18 cellular contexts compared by ENCODE assay signal in the genomic region with DNA sequence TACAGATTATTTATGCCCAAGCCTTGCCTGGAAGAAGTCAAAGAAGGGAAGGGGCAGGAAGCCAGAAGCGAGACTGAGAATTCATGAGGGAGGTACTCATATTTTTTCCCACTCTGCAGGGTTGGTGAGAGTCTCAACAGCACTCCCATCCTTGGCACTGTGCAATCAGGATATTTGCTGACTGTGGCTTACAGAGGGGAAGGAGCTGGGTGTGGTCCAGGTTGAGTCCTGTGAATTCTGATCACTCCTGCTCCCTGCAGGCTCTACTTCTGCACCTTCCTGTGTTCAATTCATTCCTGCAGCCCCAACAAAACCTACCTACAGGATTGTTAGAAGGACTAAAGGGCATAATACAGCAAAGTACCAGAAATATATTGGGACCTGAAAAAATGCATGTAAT.
"Had no signal": no experiment of that assay in that cellular context is flagged by ENCODE, and none has a peak within 500 bp of the region (broad histone marks: within the 10 kb centered on the region; RNA-seq: fewer than 3 reads in every experiment).

No MANE protein-coding gene starts in this region.

- H3K4me3 ChIP-seq: coronary artery, heart left ventricle, neural progenitor cell, skin epidermis, upper lobe of left lung, uterus had no signal

- H3K27me3 ChIP-seq: heart left ventricle, neural progenitor cell, upper lobe of left lung, uterus had no signal

- ATAC-seq: heart left ventricle, left lobe of liver, natural killer cell, sciatic nerve had no signal

- H3K27ac Mint-ChIP-seq: endodermal cell, natural killer cell, neural progenitor cell had no signal

- H3K9me3 ChIP-seq: heart left ventricle, upper lobe of left lung, uterus had no signal

- DNase-seq: effector CD4-positive, alpha-beta T cell; endodermal cell; heart left ventricle; hypothalamus; kidney glomerular epithelial cell; mammary epithelial cell; natural killer cell; occipital lobe; stimulated activated CD4-positive, alpha-beta T cell treated with anti-CD3 and anti-CD28 coated beads, Interleukin-2, amount 100 ng/mL, for 48 hours; stimulated activated naive CD4-positive, alpha-beta T cell treated with Interleukin-2 at 50 U/mL for 16 hours; upper lobe of left lung had no signal

- H3K4me1 Mint-ChIP-seq: natural killer cell had no signal

- H3K36me3 ChIP-seq: heart left ventricle, neural progenitor cell, upper lobe of left lung, uterus had no signal

- H3K36me3 Mint-ChIP-seq: natural killer cell, neural progenitor cell had no signal

- H3K4me3 Mint-ChIP-seq: endodermal cell, natural killer cell, neural progenitor cell had no signal

- H3K27ac ChIP-seq: coronary artery, heart left ventricle, neural progenitor cell, parathyroid adenoma, skin epidermis, upper lobe of left lung, uterus had no signal

- H3K9me3 Mint-ChIP-seq: endodermal cell, natural killer cell, neural progenitor cell had no signal

- H3K9ac ChIP-seq: neural progenitor cell, parathyroid adenoma had no signal

- H3K4me1 ChIP-seq: parathyroid adenoma, uterus had no signal
